Comparison of ENCODE assay signal across 24 cellular contexts in genomic region chr6:40599580-40599979, GRCh38. TPM values are rescaled to one million over a fixed set of nuclear protein-coding genes. Genes with fewer than 3 reads are reported as not detected.
A peak's percentile ranks its signal among the peaks of the same experiment; 100 is the strongest.
DNase-seq lines count a peak whose midpoint lies in the region; ATAC-seq, FAIRE-seq and TF ChIP-seq lines count a peak whose summit lies in the region.
"Had no signal": no experiment of that assay in that cellular context is flagged by ENCODE, and none has a peak within 500 bp of the region (broad histone marks: within the 10 kb centered on the region; RNA-seq: fewer than 3 reads in every experiment).

No MANE protein-coding gene starts in this region.

- TF ChIP-seq RAD21 in A549 (conservative IDR thresholded peaks at IDR 0.05 in 1 of 2, IDR thresholded peaks at IDR 0.05 in 1 of 2), result no peak
- no peak for TF ChIP-seq RAD21 in HCT116 (IDR thresholded peaks at IDR 0.05; ENCODE audit: low read depth)

- no peak overlapping the region for H3K23ac ChIP-seq in neuronal stem cell (ENCODE audit: low read depth, low read length, poor library complexity)

- H3K79me1 ChIP-seq in neuronal stem cell (ENCODE audit: low read depth, low read length), result no peaks in the 10 kb centered on the region

- POLR2A ChIA-PET in A549 (lab: Yijun Ruan, JAX) (no interaction called here), HCT116 (lab: Charles Lee) (no interaction called here)

- H3K79me2 ChIP-seq in HCT116 (ENCODE audit: insufficient read depth, low read length) (no peaks in the 10 kb centered on the region), hepatocyte (no peaks in the 10 kb centered on the region)

- CTCF ChIA-PET in A549 (lab: Yijun Ruan, JAX) (interaction anchor here (1.4 to 2.8 kb wide), 2 partner anchors 11 to 12 kb away, joined by 4 to 12 read pairs; partner anchors contain the start of gene LRFN2), HCT116 (lab: Charles Lee) (no interaction called here)

- TF ChIP-seq CTCF in A549 (IDR thresholded peaks at IDR 0.05) (no peak), HCT116 (IDR thresholded peaks at IDR 0.05 in 2 of 3, conservative IDR thresholded peaks at IDR 0.05 in 1 of 3; ENCODE audit: borderline replicate concordance in 1 of 3, insufficient read depth in 1 of 3, low read depth in 2 of 3, low read length in 2 of 3) (no peak), hepatocyte (IDR thresholded peaks at IDR 0.05; ENCODE audit: poor library complexity) (no peak)

- H2AFZ ChIP-seq in HCT116 (ENCODE audit: low read depth, low read length, poor library complexity, severe bottlenecking), result no peak overlapping the region
- H2AFZ ChIP-seq in hepatocyte, result no peak overlapping the region
- no peak overlapping the region for H2AFZ ChIP-seq in neuronal stem cell (ENCODE audit: low read length)

- H3K27ac ChIP-seq in A549 (no peak overlapping the region), HCT116 (ENCODE audit: low read depth, low read length) (no peak overlapping the region), hepatocyte (no peak overlapping the region), neuronal stem cell (replicated peaks; ENCODE audit: low read length) (no peak overlapping the region)
- H3K27ac ChIP-seq: coronary artery, neutrophil, right lobe of liver had no signal

- no peak overlapping the region for H3K4me3 ChIP-seq in A549
- no peak overlapping the region for H3K4me3 ChIP-seq in HCT116 (replicated peaks in 1 of 2; ENCODE audit: low read depth in 1 of 2, low read length in 2 of 2)
- H3K4me3 ChIP-seq in hepatocyte, result no peak overlapping the region
- no peak overlapping the region for H3K4me3 ChIP-seq in neuronal stem cell (ENCODE audit: low read length in 2 of 2)
- H3K4me3 ChIP-seq: coronary artery, right lobe of liver had no signal

- WGBS in A549 (ENCODE audit: missing lambda C conversion rate), result 63% methylated on average over 11 of the region's 26 CpGs
- 32% methylated on average over 26 of the region's 26 CpGs for WGBS in hepatocyte (ENCODE audit: low lambda C conversion rate, missing lambda C conversion rate)
- no CpG with 5 or more reads among the region's 26 CpGs for WGBS in neuronal stem cell (ENCODE audit: extremely low coverage in 2 of 2, insufficient read length in 2 of 2, insufficient replicate concordance in 1 of 2), 2 donors

- no peak overlapping the region for H4K91ac ChIP-seq in neuronal stem cell (ENCODE audit: low read depth, low read length, poor library complexity)

- TF ChIP-seq POLR2A in A549 (IDR thresholded peaks at IDR 0.05; ENCODE audit: low read length) (no peak), HCT116 (IDR thresholded peaks at IDR 0.05; ENCODE audit: borderline replicate concordance, extremely low read depth, insufficient read depth, insufficient read length) (no peak)

- H4K20me1 ChIP-seq in HCT116 (ENCODE audit: insufficient read depth) (no peaks in the 10 kb centered on the region), hepatocyte (ENCODE audit: insufficient read depth, poor library complexity, severe bottlenecking) (no peaks in the 10 kb centered on the region)

- H3K18ac ChIP-seq in neuronal stem cell (ENCODE audit: low read length), result no peak overlapping the region

- H3K14ac ChIP-seq in neuronal stem cell (ENCODE audit: low read length), result no peak overlapping the region

- no peaks in the 10 kb centered on the region for H3K4me1 ChIP-seq in A549
- no peaks in the 10 kb centered on the region for H3K4me1 ChIP-seq in HCT116 (ENCODE audit: control insufficient read depth in 1 of 2, insufficient read depth in 2 of 2, low read length in 2 of 2)
- H3K4me1 ChIP-seq in hepatocyte (ENCODE audit: insufficient read depth), result no peaks in the 10 kb centered on the region
- H3K4me1 ChIP-seq in neuronal stem cell (ENCODE audit: control insufficient read depth in 2 of 2, insufficient read depth in 1 of 2, low read depth in 1 of 2, low read length in 2 of 2), result no peaks in the 10 kb centered on the region
- H3K4me1 ChIP-seq: right lobe of liver had no signal

- H3K4me2 ChIP-seq in A549, result no peak overlapping the region
- no peak overlapping the region for H3K4me2 ChIP-seq in HCT116 (ENCODE audit: low read length)
- H3K4me2 ChIP-seq in hepatocyte, result no peak overlapping the region
- no peak overlapping the region for H3K4me2 ChIP-seq in neuronal stem cell (ENCODE audit: insufficient read depth, low read length, poor library complexity, severe bottlenecking)

- H3K9ac ChIP-seq in HCT116 (ENCODE audit: low read length) (no peak overlapping the region), neuronal stem cell (ENCODE audit: low read depth, low read length, poor library complexity) (no peak overlapping the region)

- no peak overlapping the region for H2AK5ac ChIP-seq in neuronal stem cell (ENCODE audit: low read depth, low read length)

- RAD21 ChIA-PET in HCT116 (lab: Charles Lee; ENCODE audit: low non-redundant PET in 1 of 2, low total read pairs in 2 of 2, uncharacterized antibody in 2 of 2, unreplicated experiment in 2 of 2), result no interaction called here

- H4K8ac ChIP-seq in neuronal stem cell (ENCODE audit: low read depth, low read length), result no peak overlapping the region

- H3K4ac ChIP-seq in neuronal stem cell (ENCODE audit: low read length), result no peak overlapping the region

- DNase-seq in A549 (ENCODE audit: low read depth in 1 of 2, low spot score in 1 of 2) (no peak), HCT116 (ENCODE audit: low read depth, low spot score) (no peak), hepatocyte (ENCODE audit: low spot score) (peak; percentile 63), mucosa of gallbladder (ENCODE audit: low spot score) (peak; percentile 16), NCI-H1105 (lab: John Stamatoyannopoulos, UW) (no peak), DMS79 treated with DMSO at 0.1 percent for 48 hours (lab: John Stamatoyannopoulos, UW) (no peak), neuronal stem cell (ENCODE audit: low spot score) (no peak), GDM1 (lab: John Stamatoyannopoulos, UW) (no peak)
- DNase-seq: activated CD4-positive, alpha-beta memory T cell treated with anti-CD3 and anti-CD28 coated beads, Interleukin-2, amount 10 ng/mL, durations not matched to agents 7 days and 5 days; activated T-cell treated with anti-CD3 and anti-CD28 coated beads, Interleukin-2, amount 50 U/mL, for 24 hours; DND-41; HCEC 1CT; immature natural killer cell; KG1; midbrain; NCI-H1092; NCI-H526 treated with DMSO at 0.1 percent for 48 hours; right lobe of liver; stimulated activated CD4-positive, alpha-beta T cell treated with anti-CD3 and anti-CD28 coated beads, Interleukin-1b, Interleukin-23, amount 100 ng/mL, for 48 hours; stimulated activated naive CD8-positive, alpha-beta T cell treated with anti-CD3 and anti-CD28 coated beads, Interleukin-15, Interleukin-2, amounts not matched to agents 100 U/mL and 50 U/mL, for 24 hours; T-helper 2 cell had no signal

- no peak overlapping the region for H2BK5ac ChIP-seq in neuronal stem cell (ENCODE audit: low read length)

- no peak overlapping the region for H2BK120ac ChIP-seq in neuronal stem cell (ENCODE audit: low read depth, low read length)

- no peaks in the 10 kb centered on the region for H3K9me2 ChIP-seq in HCT116 (ENCODE audit: insufficient read depth)
- no peaks in the 10 kb centered on the region for H3K9me2 ChIP-seq in hepatocyte (replicated peaks; ENCODE audit: insufficient read depth)

- FAIRE-seq in A549 (lab: Jason Lieb, UNC), result no peak

- intact Hi-C loops in HCT116 (cut with micrococcal nuclease), result no loop called here

- no peak for ATAC-seq in A549
- no peak for ATAC-seq in HCT116
- ATAC-seq: stimulated activated naive CD8-positive, alpha-beta T cell treated with anti-CD3 and anti-CD28 coated beads, Interleukin-15, Interleukin-2, amounts not matched to agents 100 U/mL and 50 U/mL, for 24 hours had no signal

- H2BK15ac ChIP-seq in neuronal stem cell (ENCODE audit: low read length), result no peak overlapping the region

- peaks cover 77% of the 10 kb centered on the region for H3K27me3 ChIP-seq in HCT116 (ENCODE audit: insufficient read depth, low read length)
- H3K27me3 ChIP-seq in hepatocyte, result peaks cover 58% of the 10 kb centered on the region
- H3K27me3 ChIP-seq in neuronal stem cell (ENCODE audit: control insufficient read depth in 3 of 3, insufficient read depth in 3 of 3, low read depth in 1 of 3, low read length in 3 of 3), result peaks cover 0 to 16% (median 0%) of the 10 kb centered on the region in 3 experiments
- H3K27me3 ChIP-seq: right lobe of liver had no signal

- no peak overlapping the region for H2BK12ac ChIP-seq in neuronal stem cell (ENCODE audit: low read length)

- BruUV-seq in HCT116 (replicated peaks; lab: Mats Ljungman, UMichigan), result no TSS peak

- H3K9me3 ChIP-seq in A549, result no peaks in the 10 kb centered on the region
- no peaks in the 10 kb centered on the region for H3K9me3 ChIP-seq in HCT116 (ENCODE audit: control insufficient read depth in 1 of 2, insufficient read depth in 1 of 2, low read depth in 1 of 2, low read length in 2 of 2)
- H3K9me3 ChIP-seq in hepatocyte (ENCODE audit: low read depth), result no peaks in the 10 kb centered on the region
- H3K9me3 ChIP-seq in neuronal stem cell (replicated peaks in 1 of 2; ENCODE audit: control insufficient read depth in 2 of 2, insufficient read depth in 1 of 2, low read depth in 1 of 2, low read length in 2 of 2), result no peaks in the 10 kb centered on the region
- H3K9me3 ChIP-seq: neutrophil, right lobe of liver had no signal

- TF ChIP-seq EP300 in A549 (IDR thresholded peaks at IDR 0.05), result no peak

- H3K36me3 ChIP-seq in HCT116 (ENCODE audit: control insufficient read depth in 1 of 2, insufficient read depth in 2 of 2, low read length in 2 of 2), result no peaks in the 10 kb centered on the region
- H3K36me3 ChIP-seq in hepatocyte (replicated peaks; ENCODE audit: insufficient read depth, low read depth), result no peaks in the 10 kb centered on the region
- H3K36me3 ChIP-seq in neuronal stem cell (replicated peaks in 1 of 2; ENCODE audit: control insufficient read depth in 2 of 2, insufficient read depth in 2 of 2, low read length in 2 of 2), result no peaks in the 10 kb centered on the region
- H3K36me3 ChIP-seq: neutrophil, right lobe of liver had no signal

TF ChIP-seq in A549, 52 proteins besides CTCF, POLR2A, EP300 and RAD21 (continues in another document):
- no peak for TF ChIP-seq SMC3 (IDR thresholded peaks at IDR 0.05)

TF ChIP-seq in HCT116, 20 proteins besides CTCF, POLR2A, EP300 and RAD21 (continues in another document):
- no peak for TF ChIP-seq FOSL1 (IDR thresholded peaks at IDR 0.05; ENCODE audit: low read depth)

RNA-seq across cellular contexts. Expression of gene LRFN2, which starts 12.4 kb away (rescaled TPM):
- polyA plus RNA-seq in A549 (2011; rRNA removed) (not detected in 2 replicates), A549 (2017; fragmentation: RNase III; extraction: RNeasy Plus Mini Kit Qiagen cat#74134 plus additional on column Dnase treatment) (not detected in 3 replicates), hepatocyte (0.47 and 0.54 TPM in 2 replicates)
- not detected in 2 replicates for polyA plus RNA-seq in A549 (2012; cell fraction: cytosol; rRNA removed)
- not detected in 2 replicates for polyA plus RNA-seq in A549 (2012; cell fraction: nucleus; rRNA removed)
- polyA minus RNA-seq in A549 (2011; rRNA and poly(A)+ RNA removed), result not detected in 2 replicates
- total RNA-seq in HCT116 (2021; ENCODE audit: unreplicated experiment) (not detected), hepatocyte (0.12 and 0.33 TPM in 2 replicates), mucosa of gallbladder (not detected)
- not detected in 2 replicates for polyA plus RNA-seq in HCT116 (2012)
- polyA plus RNA-seq in neuronal stem cell (2013, experiment 1 of 2), result 0.33 TPM
- 0.33 TPM for polyA plus RNA-seq in neuronal stem cell (2013, experiment 2 of 2)
- total RNA-seq: epithelial cell of proximal tubule had no signal

Comparison
In these comparisons a context has a peak if more than half of its experiments do, and no peak if none do; other contexts are left out.
1. DNase-seq: peak in hepatocyte (single experiment) and mucosa of gallbladder (single experiment); none in A549 (0 of 2), HCT116 (single experiment), NCI-H1105 (single experiment), DMS79 treated with DMSO at 0.1 percent for 48 hours (single experiment), neuronal stem cell (single experiment) and GDM1 (single experiment).
2. Of the 6 proteins assayed by ChIP-seq in both A549 and HCT116: peak only in A549: none; only in HCT116: none; in both: REST; in neither: 5.